Comparison of ENCODE assay signal across 1 cellular context in the genomic region with DNA sequence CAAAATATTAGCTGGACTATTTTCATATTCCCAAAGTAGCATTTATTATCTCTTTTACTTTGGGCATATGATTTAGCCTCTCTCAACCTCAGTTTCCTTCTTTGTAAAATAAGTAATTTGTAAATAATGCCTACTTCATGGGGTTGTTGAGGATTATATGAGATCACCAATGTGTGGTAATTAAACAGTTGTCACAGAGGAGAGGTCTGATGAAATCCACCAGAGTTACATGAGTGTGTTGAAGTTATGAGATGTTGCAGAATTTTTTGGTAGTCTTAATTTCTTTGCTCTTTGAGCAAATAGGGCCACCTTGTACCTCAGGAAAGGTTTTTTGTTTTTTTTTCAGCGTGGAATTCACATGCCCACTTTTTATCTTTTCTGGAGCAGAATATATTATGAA.
TF ChIP-seq lines count a peak whose summit lies in the region.

No MANE protein-coding gene starts in this region.

TF ChIP-seq in H1, 55 proteins besides CTCF, POLR2A, EP300 and RAD21:
- no peak for TF ChIP-seq USF2 (IDR thresholded peaks at IDR 0.05; ENCODE audit: low read length)
- TF ChIP-seq CEBPB (IDR thresholded peaks at IDR 0.05; ENCODE audit: low read depth, low read length) = no peak
- no peak for TF ChIP-seq SP4 (IDR thresholded peaks at IDR 0.05; ENCODE audit: low read length)
- TF ChIP-seq POU5F1 (IDR thresholded peaks at IDR 0.05; ENCODE audit: low read depth, low read length) = no peak
- no peak for TF ChIP-seq ZNF274 (IDR thresholded peaks at IDR 0.05; ENCODE audit: borderline replicate concordance, extremely low read depth, low read length)
- no peak for TF ChIP-seq SIX5 (IDR thresholded peaks at IDR 0.05; ENCODE audit: low read depth, low read length)
- TF ChIP-seq YY1 (IDR thresholded peaks at IDR 0.05; ENCODE audit: low read depth, low read length) = no peak
- TF ChIP-seq HDAC6 (IDR thresholded peaks at IDR 0.05; ENCODE audit: low read depth, low read length) = no peak
- no peak for TF ChIP-seq CREB1 (IDR thresholded peaks at IDR 0.05)
- TF ChIP-seq CBX5 (IDR thresholded peaks at IDR 0.05; ENCODE audit: low read depth, low read length) = no peak
- TF ChIP-seq, protein P1, sequence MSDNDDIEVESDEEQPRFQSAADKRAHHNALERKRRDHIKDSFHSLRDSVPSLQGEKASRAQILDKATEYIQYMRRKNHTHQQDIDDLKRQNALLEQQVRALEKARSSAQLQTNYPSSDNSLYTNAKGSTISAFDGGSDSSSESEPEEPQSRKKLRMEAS (IDR thresholded peaks at IDR 0.05) = no peak
- no peak for TF ChIP-seq SIN3A (conservative IDR thresholded peaks at IDR 0.05 in 1 of 2, IDR thresholded peaks at IDR 0.05 in 1 of 2; ENCODE audit: low read depth in 1 of 2, low read length in 2 of 2)
- TF ChIP-seq POLR2AphosphoS5 (IDR thresholded peaks at IDR 0.05; ENCODE audit: low read depth, low read length) = no peak
- no peak for TF ChIP-seq SRF (IDR thresholded peaks at IDR 0.05; ENCODE audit: low read depth, low read length)
- TF ChIP-seq JUN (IDR thresholded peaks at IDR 0.05; ENCODE audit: low read depth, low read length) = no peak
- TF ChIP-seq SP2 (IDR thresholded peaks at IDR 0.05; ENCODE audit: low read length) = no peak
- TF ChIP-seq RFX5 (IDR thresholded peaks at IDR 0.05; ENCODE audit: borderline replicate concordance, low read depth, low read length) = no peak
